Comparison of ENCODE assay signal across 15 cellular contexts in the genomic region with DNA sequence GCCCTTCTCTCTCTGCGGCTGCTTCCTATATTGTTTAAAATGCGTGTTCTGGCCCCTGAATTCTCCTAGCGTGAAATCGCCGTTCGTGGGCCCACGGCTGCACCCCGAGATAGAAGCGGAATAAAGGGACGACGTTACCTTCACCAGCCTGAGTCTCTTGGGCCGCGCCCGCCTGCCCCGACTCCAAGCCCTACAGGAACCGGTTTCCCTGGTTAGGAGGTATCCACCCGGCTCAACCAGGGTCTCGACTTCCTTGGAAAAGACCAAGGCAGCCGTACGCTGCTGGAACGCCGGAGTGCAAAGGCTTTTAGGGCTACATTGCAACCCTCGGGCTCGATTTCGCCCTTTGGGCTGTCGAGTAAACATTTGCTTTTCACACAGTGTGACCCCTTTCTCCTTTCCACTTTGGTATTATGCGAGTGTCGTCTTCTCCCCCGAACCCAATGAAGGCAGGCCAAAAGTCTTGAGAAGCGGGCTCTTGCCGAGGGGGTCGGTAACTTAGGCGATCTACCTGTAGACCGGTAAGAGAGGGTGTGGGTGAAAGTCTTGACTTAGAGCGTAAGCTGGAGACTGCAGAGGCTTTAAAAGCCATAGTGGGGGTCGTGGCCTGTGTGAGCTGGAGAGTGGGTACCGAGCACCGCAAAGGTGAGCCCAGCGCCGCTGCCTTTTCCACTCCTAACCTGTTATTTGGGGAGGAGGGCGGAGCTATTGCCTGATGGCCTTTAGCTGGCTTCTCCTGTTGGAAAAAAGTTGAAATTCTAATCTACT. TPM values are rescaled to one million over a fixed set of nuclear protein-coding genes. Genes with fewer than 3 reads are reported as not detected.
A peak's percentile ranks its signal among the peaks of the same experiment; 100 is the strongest.
DNase-seq lines count a peak whose midpoint lies in the region; ATAC-seq and TF ChIP-seq lines count a peak whose summit lies in the region.
"Had no signal": no experiment of that assay in that cellular context is flagged by ENCODE, and none has a peak within 500 bp of the region (broad histone marks: within the 10 kb centered on the region; RNA-seq: fewer than 3 reads in every experiment).

No MANE protein-coding gene starts in this region.

- peak overlapping the region; percentile 67 for H3K4me3 Mint-ChIP-seq in activated naive CD8-positive, alpha-beta T cell
- no peak overlapping the region for H3K4me3 Mint-ChIP-seq in activated naive CD8-positive, alpha-beta T cell treated with anti-CD3 and anti-CD28 coated beads for 36 hours
- peak overlapping the region; percentile 46 to 49 for H3K4me3 Mint-ChIP-seq in effector memory CD8-positive, alpha-beta T cell

- no peaks in the 10 kb centered on the region for H3K9me3 Mint-ChIP-seq in activated naive CD8-positive, alpha-beta T cell (ENCODE audit: low read depth)
- H3K9me3 Mint-ChIP-seq in activated naive CD8-positive, alpha-beta T cell treated with anti-CD3 and anti-CD28 coated beads for 36 hours, result no peaks in the 10 kb centered on the region
- no peaks in the 10 kb centered on the region for H3K9me3 Mint-ChIP-seq in effector memory CD8-positive, alpha-beta T cell
- H3K9me3 Mint-ChIP-seq: activated T-helper 1 cell treated with anti-CD3 and anti-CD28 coated beads, Interleukin-12 subunit alpha, Interleukin-12 subunit beta, Interleukin-2, Interleukin-4 antibody, amounts not matched to agents 30 ng/mL and 10 ng/mL and 1 ng/mL, durations not matched to agents 14 hours and 24 hours and 36 hours had no signal

- H3K4me1 Mint-ChIP-seq in activated naive CD8-positive, alpha-beta T cell (ENCODE audit: low read depth), result peaks cover 20% of the 10 kb centered on the region
- H3K4me1 Mint-ChIP-seq in activated naive CD8-positive, alpha-beta T cell treated with anti-CD3 and anti-CD28 coated beads for 36 hours, result peaks cover 10% of the 10 kb centered on the region
- H3K4me1 Mint-ChIP-seq in effector memory CD8-positive, alpha-beta T cell (ENCODE audit: low read depth in 2 of 2), result peaks cover 0 to 4% of the 10 kb centered on the region in 2 donors

- H3K4me1 ChIP-seq in upper lobe of left lung (peaks cover 21 to 53% (median 26%) of the 10 kb centered on the region in 4 donors), spleen (peaks cover 16 to 43% (median 32%) of the 10 kb centered on the region in 6 donors)

- TF ChIP-seq CTCF in upper lobe of left lung (IDR thresholded peaks at IDR 0.05), result no peak
- no peak for TF ChIP-seq CTCF in spleen (IDR thresholded peaks at IDR 0.05 in 8 of 11, conservative IDR thresholded peaks at IDR 0.05 in 3 of 11)

- no peak for ATAC-seq in effector memory CD8-positive, alpha-beta T cell (replicated peaks)
- peak in 1 of 2 donors; percentile 84 for ATAC-seq in upper lobe of left lung (ENCODE audit: low FRiP score in 2 of 2)

- TF ChIP-seq EP300 in upper lobe of left lung (IDR thresholded peaks at IDR 0.05), result no peak

- H3K27ac ChIP-seq in upper lobe of left lung (peak overlapping the region; percentile 23 to 70 (median 48)), spleen (no peak overlapping the region)
- H3K27ac ChIP-seq: dorsolateral prefrontal cortex had no signal

- H3K36me3 ChIP-seq in upper lobe of left lung (no peaks in the 10 kb centered on the region), spleen (no peaks in the 10 kb centered on the region)

- peaks cover 2% of the 10 kb centered on the region for H3K36me3 Mint-ChIP-seq in activated naive CD8-positive, alpha-beta T cell
- no peaks in the 10 kb centered on the region for H3K36me3 Mint-ChIP-seq in activated naive CD8-positive, alpha-beta T cell treated with anti-CD3 and anti-CD28 coated beads for 36 hours
- no peaks in the 10 kb centered on the region for H3K36me3 Mint-ChIP-seq in effector memory CD8-positive, alpha-beta T cell (ENCODE audit: insufficient read depth)

- peaks cover 20% of the 10 kb centered on the region for H3K27me3 Mint-ChIP-seq in activated naive CD8-positive, alpha-beta T cell
- H3K27me3 Mint-ChIP-seq in activated naive CD8-positive, alpha-beta T cell treated with anti-CD3 and anti-CD28 coated beads for 36 hours, result peaks cover 76% of the 10 kb centered on the region
- H3K27me3 Mint-ChIP-seq in effector memory CD8-positive, alpha-beta T cell, result peaks cover 38 to 60% of the 10 kb centered on the region in 2 donors

- intact Hi-C loops in spleen (cut with DNase I; ENCODE audit: low total_unique reads), result no loop called here

- H3K9me3 ChIP-seq in upper lobe of left lung, result no peaks in the 10 kb centered on the region
- H3K9me3 ChIP-seq in spleen, result no peaks in the 10 kb centered on the region

- H3K4me3 ChIP-seq in upper lobe of left lung (peak overlapping the region in 3 of 4 donors; percentile 47 to 65 (median 59)), spleen (no peak overlapping the region)

- H3K27me3 ChIP-seq in upper lobe of left lung (peaks cover 0 to 29% (median 14%) of the 10 kb centered on the region in 4 donors), spleen (replicated peaks in 1 of 7) (peaks cover 6 to 94% (median 61%) of the 10 kb centered on the region in 7 donors)

- peak in 1 of 4 donors; percentile 37 for TF ChIP-seq POLR2A in upper lobe of left lung (IDR thresholded peaks at IDR 0.05)
- no peak for TF ChIP-seq POLR2A in spleen (IDR thresholded peaks at IDR 0.05)

- 52 to 70% methylated on average over 29 to 41 of the region's 41 CpGs for WGBS in upper lobe of left lung, 2 donors
- WGBS in spleen, 5 donors, result 76 to 83% (median 80%) methylated on average over 41 of the region's 41 CpGs

- no peak for DNase-seq in activated naive CD8-positive, alpha-beta T cell treated with anti-CD3 and anti-CD28 coated beads for 36 hours
- DNase-seq in effector memory CD8-positive, alpha-beta T cell, result no peak
- DNase-seq in mesenteric fat pad (ENCODE audit: low spot score) (peak; percentile 81), upper lobe of left lung (peak; percentile 69 to 84), NCI-H446 (lab: John Stamatoyannopoulos, UW) (no peak), spleen (no peak)
- DNase-seq in activated CD4-positive, CD25-positive, alpha-beta regulatory T cell treated with anti-CD3 and anti-CD28 coated beads, Interleukin-2, amount 50 U/mL, for 72 hours, result no peak
- DNase-seq: dorsolateral prefrontal cortex; IMR-90; NCI-H510A; nucleus accumbens; stimulated activated CD4-positive, alpha-beta T cell treated with anti-CD3 and anti-CD28 coated beads, Interleukin-12 subunit alpha, Interleukin-12 subunit beta, amount 100 ng/mL, for 4 hours had no signal

- no peak overlapping the region for H3K27ac Mint-ChIP-seq in activated naive CD8-positive, alpha-beta T cell
- no peak overlapping the region for H3K27ac Mint-ChIP-seq in activated naive CD8-positive, alpha-beta T cell treated with anti-CD3 and anti-CD28 coated beads for 36 hours
- no peak overlapping the region for H3K27ac Mint-ChIP-seq in effector memory CD8-positive, alpha-beta T cell

RNA-seq across cellular contexts. Expression of a gene that starts 2.0 kb away (rescaled TPM):
- total RNA-seq in activated naive CD8-positive, alpha-beta T cell treated with anti-CD3 and anti-CD28 coated beads for 36 hours, result under 1 TPM; 0.10 to 0.14 TPM
- total RNA-seq in mesenteric fat pad (not detected), upper lobe of left lung (1 to 10 TPM; 2.2 to 7.3 (median 3.8) TPM), spleen (under 1 TPM in 3 of 7 donors, not detected in 4; 0.03 to 0.09 (median 0.03) TPM)
- polyA plus RNA-seq in spleen, result under 1 TPM in 2 of 3 donors, not detected in 1; under 0.01 to 0.02 TPM
- total RNA-seq: IMR-90; T-helper 2 cell treated with Interferon-gamma antibody and Interleukin-4, amounts not matched to agents 100 ng/mL and 5 ng/mL, for 36 hours had no signal
- polyA plus RNA-seq: IMR-90 had no signal

Comparison
In these comparisons a context has a peak if more than half of its experiments do, and no peak if none do; other contexts are left out.
1. DNase-seq: peak in mesenteric fat pad (single experiment) and upper lobe of left lung (2 of 2); none in activated naive CD8-positive, alpha-beta T cell treated with anti-CD3 and anti-CD28 coated beads for 36 hours (single experiment), effector memory CD8-positive, alpha-beta T cell (0 of 3), NCI-H446 (0 of 2), activated CD4-positive, CD25-positive, alpha-beta regulatory T cell treated with anti-CD3 and anti-CD28 coated beads, Interleukin-2, amount 50 U/mL, for 72 hours (single experiment) and spleen (single experiment).
2. H3K27ac ChIP-seq: peak in upper lobe of left lung (4 of 4); none in spleen (0 of 8).
3. H3K4me3 ChIP-seq: peak in upper lobe of left lung (3 of 4); none in spleen (0 of 8).